In the genomic region with DNA sequence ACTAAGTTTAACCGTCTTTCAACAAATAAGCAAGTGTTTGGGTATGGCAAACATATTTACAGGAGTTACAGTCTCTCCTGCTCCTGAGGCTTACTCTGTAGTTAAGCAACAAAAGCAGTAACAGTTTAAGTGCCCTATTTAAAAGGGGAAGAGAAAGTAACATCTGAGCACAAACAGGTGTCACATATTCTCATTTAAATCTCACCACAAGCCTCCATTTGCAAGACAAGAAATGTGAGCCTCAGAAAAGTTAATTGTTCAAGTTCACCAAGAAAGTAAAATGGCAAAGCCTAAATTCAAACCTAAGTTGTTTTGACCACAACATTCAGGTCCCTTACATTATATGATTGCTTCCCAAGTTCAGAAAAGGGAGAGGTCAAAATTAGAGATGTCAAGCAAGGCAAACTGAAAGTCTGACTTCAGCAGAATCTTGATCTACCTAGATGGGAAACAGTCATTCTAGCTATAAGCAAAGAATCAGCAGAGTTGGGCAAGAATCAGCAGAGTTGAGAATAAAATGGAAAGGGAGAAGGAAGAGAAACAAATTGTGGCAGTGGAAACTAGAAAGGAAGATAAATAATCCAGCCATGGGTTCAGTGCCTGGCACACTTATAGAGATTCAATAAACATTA, we compare ENCODE assay signal across 1 cellular context.
A peak's percentile ranks its signal among the peaks of the same experiment; 100 is the strongest.
TF ChIP-seq lines count a peak whose summit lies in the region.

No MANE protein-coding gene starts in this region.

TF ChIP-seq in GM12878, 131 proteins besides CTCF, POLR2A, EP300 and RAD21 (continued from another document and continues in another):
- TF ChIP-seq, protein P1, sequence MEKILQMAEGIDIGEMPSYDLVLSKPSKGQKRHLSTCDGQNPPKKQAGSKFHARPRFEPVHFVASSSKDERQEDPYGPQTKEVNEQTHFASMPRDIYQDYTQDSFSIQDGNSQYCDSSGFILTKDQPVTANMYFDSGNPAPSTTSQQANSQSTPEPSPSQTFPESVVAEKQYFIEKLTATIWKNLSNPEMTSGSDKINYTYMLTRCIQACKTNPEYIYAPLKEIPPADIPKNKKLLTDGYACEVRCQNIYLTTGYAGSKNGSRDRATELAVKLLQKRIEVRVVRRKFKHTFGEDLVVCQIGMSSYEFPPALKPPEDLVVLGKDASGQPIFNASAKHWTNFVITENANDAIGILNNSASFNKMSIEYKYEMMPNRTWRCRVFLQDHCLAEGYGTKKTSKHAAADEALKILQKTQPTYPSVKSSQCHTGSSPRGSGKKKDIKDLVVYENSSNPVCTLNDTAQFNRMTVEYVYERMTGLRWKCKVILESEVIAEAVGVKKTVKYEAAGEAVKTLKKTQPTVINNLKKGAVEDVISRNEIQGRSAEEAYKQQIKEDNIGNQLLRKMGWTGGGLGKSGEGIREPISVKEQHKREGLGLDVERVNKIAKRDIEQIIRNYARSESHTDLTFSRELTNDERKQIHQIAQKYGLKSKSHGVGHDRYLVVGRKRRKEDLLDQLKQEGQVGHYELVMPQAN (conservative IDR thresholded peaks at IDR 0.05) = peak; percentile 59; the same call in 1 of the 2 replicates
- TF ChIP-seq ASH2L (IDR thresholded peaks at IDR 0.05; ENCODE audit: borderline replicate concordance, low read depth) = no peak
- TF ChIP-seq, protein P2, sequence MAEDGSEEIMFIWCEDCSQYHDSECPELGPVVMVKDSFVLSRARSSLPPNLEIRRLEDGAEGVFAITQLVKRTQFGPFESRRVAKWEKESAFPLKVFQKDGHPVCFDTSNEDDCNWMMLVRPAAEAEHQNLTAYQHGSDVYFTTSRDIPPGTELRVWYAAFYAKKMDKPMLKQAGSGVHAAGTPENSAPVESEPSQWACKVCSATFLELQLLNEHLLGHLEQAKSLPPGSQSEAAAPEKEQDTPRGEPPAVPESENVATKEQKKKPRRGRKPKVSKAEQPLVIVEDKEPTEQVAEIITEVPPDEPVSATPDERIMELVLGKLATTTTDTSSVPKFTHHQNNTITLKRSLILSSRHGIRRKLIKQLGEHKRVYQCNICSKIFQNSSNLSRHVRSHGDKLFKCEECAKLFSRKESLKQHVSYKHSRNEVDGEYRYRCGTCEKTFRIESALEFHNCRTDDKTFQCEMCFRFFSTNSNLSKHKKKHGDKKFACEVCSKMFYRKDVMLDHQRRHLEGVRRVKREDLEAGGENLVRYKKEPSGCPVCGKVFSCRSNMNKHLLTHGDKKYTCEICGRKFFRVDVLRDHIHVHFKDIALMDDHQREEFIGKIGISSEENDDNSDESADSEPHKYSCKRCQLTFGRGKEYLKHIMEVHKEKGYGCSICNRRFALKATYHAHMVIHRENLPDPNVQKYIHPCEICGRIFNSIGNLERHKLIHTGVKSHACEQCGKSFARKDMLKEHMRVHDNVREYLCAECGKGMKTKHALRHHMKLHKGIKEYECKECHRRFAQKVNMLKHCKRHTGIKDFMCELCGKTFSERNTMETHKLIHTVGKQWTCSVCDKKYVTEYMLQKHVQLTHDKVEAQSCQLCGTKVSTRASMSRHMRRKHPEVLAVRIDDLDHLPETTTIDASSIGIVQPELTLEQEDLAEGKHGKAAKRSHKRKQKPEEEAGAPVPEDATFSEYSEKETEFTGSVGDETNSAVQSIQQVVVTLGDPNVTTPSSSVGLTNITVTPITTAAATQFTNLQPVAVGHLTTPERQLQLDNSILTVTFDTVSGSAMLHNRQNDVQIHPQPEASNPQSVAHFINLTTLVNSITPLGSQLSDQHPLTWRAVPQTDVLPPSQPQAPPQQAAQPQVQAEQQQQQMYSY (CRISPR knock-in tag; IDR thresholded peaks at IDR 0.05) = no peak
- no peak for TF ChIP-seq SREBF2 (IDR thresholded peaks at IDR 0.05; ENCODE audit: low read length)
- 0 out of 2 replicates have a peak, but pooled peaks have one; percentile 25 for TF ChIP-seq TCF7 (IDR thresholded peaks at IDR 0.05; ENCODE audit: borderline replicate concordance)
- TF ChIP-seq MXI1 (IDR thresholded peaks at IDR 0.05; ENCODE audit: low read depth, low read length) = peak; percentile 78; the same call in 1 of the 2 replicates
- no peak for TF ChIP-seq CBX3 (IDR thresholded peaks at IDR 0.05; ENCODE audit: borderline replicate concordance, low read depth)
- no peak for TF ChIP-seq RB1 (IDR thresholded peaks at IDR 0.05; ENCODE audit: borderline replicate concordance)
- peak; percentile 95 for TF ChIP-seq RUNX3 (IDR thresholded peaks at IDR 0.05; ENCODE audit: low read length)
- peak; percentile 96 for TF ChIP-seq SPI1 (IDR thresholded peaks at IDR 0.05; ENCODE audit: borderline replicate concordance, insufficient read depth, low read depth, low read length)
- TF ChIP-seq IRF4 (IDR thresholded peaks at IDR 0.05; ENCODE audit: low read depth, low read length) = peak; percentile 78
- peak; percentile 94 for TF ChIP-seq TCF12 (IDR thresholded peaks at IDR 0.05; ENCODE audit: low read depth, low read length)
- peak; percentile 93 for TF ChIP-seq DPF2 (IDR thresholded peaks at IDR 0.05)
- TF ChIP-seq BHLHE40 (IDR thresholded peaks at IDR 0.05; ENCODE audit: borderline replicate concordance in 1 of 2, low read depth in 2 of 2, low read length in 1 of 2) = peak; percentile 55 to 64; a peak in 2 of 4 replicates
- TF ChIP-seq, protein P3, sequence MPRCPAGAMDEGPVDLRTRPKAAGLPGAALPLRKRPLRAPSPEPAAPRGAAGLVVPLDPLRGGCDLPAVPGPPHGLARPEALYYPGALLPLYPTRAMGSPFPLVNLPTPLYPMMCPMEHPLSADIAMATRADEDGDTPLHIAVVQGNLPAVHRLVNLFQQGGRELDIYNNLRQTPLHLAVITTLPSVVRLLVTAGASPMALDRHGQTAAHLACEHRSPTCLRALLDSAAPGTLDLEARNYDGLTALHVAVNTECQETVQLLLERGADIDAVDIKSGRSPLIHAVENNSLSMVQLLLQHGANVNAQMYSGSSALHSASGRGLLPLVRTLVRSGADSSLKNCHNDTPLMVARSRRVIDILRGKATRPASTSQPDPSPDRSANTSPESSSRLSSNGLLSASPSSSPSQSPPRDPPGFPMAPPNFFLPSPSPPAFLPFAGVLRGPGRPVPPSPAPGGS (IDR thresholded peaks at IDR 0.05; ENCODE audit: borderline replicate concordance, insufficient read depth, low read depth, low read length, poor library complexity, severe bottlenecking) = no peak
- 0 out of 2 replicates have a peak, but pooled peaks have one; percentile 16 for TF ChIP-seq ESRRA (IDR thresholded peaks at IDR 0.05; ENCODE audit: low read length)
- TF ChIP-seq CBFB (IDR thresholded peaks at IDR 0.05; ENCODE audit: low read depth) = peak; percentile 55
- peak; percentile 78 for TF ChIP-seq ZNF24 (IDR thresholded peaks at IDR 0.05)
- peak; percentile 84; the same call in 1 of the 2 replicates for TF ChIP-seq ZNF217 (IDR thresholded peaks at IDR 0.05)
- TF ChIP-seq FOXM1 (IDR thresholded peaks at IDR 0.05; ENCODE audit: low read depth, low read length) = peak; percentile 29; the same call in 1 of the 2 replicates
- 0 out of 2 replicates have a peak, but pooled peaks have one; percentile 20 for TF ChIP-seq RFX5 (IDR thresholded peaks at IDR 0.05; ENCODE audit: low read depth, low read length)
- TF ChIP-seq CBX5 (IDR thresholded peaks at IDR 0.05; ENCODE audit: low read depth) = 0 out of 2 replicates have a peak, but pooled peaks have one; percentile 47
- TF ChIP-seq BRCA1 (IDR thresholded peaks at IDR 0.05; ENCODE audit: low read depth, low read length) = no peak
- TF ChIP-seq EGR1 (IDR thresholded peaks at IDR 0.05; ENCODE audit: borderline replicate concordance in 1 of 2, low read depth in 2 of 2, low read length in 2 of 2) = no peak
- TF ChIP-seq NR2F1 (conservative IDR thresholded peaks at IDR 0.05) = peak; percentile 29; the same call in 1 of the 2 replicates
- TF ChIP-seq, protein P4, sequence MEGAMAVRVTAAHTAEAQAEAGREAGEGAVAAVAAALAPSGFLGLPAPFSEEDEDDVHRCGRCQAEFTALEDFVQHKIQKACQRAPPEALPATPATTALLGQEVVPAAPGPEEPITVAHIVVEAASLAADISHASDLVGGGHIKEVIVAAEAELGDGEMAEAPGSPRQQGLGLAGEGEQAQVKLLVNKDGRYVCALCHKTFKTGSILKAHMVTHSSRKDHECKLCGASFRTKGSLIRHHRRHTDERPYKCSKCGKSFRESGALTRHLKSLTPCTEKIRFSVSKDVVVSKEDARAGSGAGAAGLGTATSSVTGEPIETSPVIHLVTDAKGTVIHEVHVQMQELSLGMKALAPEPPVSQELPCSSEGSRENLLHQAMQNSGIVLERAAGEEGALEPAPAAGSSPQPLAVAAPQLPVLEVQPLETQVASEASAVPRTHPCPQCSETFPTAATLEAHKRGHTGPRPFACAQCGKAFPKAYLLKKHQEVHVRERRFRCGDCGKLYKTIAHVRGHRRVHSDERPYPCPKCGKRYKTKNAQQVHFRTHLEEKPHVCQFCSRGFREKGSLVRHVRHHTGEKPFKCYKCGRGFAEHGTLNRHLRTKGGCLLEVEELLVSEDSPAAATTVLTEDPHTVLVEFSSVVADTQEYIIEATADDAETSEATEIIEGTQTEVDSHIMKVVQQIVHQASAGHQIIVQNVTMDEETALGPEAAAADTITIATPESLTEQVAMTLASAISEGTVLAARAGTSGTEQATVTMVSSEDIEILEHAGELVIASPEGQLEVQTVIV (IDR thresholded peaks at IDR 0.05; ENCODE audit: borderline replicate concordance, partially characterized antibody) = no peak
- TF ChIP-seq, protein P5, sequence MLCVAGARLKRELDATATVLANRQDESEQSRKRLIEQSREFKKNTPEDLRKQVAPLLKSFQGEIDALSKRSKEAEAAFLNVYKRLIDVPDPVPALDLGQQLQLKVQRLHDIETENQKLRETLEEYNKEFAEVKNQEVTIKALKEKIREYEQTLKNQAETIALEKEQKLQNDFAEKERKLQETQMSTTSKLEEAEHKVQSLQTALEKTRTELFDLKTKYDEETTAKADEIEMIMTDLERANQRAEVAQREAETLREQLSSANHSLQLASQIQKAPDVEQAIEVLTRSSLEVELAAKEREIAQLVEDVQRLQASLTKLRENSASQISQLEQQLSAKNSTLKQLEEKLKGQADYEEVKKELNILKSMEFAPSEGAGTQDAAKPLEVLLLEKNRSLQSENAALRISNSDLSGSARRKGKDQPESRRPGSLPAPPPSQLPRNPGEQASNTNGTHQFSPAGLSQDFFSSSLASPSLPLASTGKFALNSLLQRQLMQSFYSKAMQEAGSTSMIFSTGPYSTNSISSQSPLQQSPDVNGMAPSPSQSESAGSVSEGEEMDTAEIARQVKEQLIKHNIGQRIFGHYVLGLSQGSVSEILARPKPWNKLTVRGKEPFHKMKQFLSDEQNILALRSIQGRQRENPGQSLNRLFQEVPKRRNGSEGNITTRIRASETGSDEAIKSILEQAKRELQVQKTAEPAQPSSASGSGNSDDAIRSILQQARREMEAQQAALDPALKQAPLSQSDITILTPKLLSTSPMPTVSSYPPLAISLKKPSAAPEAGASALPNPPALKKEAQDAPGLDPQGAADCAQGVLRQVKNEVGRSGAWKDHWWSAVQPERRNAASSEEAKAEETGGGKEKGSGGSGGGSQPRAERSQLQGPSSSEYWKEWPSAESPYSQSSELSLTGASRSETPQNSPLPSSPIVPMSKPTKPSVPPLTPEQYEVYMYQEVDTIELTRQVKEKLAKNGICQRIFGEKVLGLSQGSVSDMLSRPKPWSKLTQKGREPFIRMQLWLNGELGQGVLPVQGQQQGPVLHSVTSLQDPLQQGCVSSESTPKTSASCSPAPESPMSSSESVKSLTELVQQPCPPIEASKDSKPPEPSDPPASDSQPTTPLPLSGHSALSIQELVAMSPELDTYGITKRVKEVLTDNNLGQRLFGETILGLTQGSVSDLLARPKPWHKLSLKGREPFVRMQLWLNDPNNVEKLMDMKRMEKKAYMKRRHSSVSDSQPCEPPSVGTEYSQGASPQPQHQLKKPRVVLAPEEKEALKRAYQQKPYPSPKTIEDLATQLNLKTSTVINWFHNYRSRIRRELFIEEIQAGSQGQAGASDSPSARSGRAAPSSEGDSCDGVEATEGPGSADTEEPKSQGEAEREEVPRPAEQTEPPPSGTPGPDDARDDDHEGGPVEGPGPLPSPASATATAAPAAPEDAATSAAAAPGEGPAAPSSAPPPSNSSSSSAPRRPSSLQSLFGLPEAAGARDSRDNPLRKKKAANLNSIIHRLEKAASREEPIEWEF (IDR thresholded peaks at IDR 0.05; ENCODE audit: insufficient replicate concordance, low read depth, low read length) = no peak
- no peak for TF ChIP-seq HDAC2 (IDR thresholded peaks at IDR 0.05)
- TF ChIP-seq STAT3 (IDR thresholded peaks at IDR 0.05; ENCODE audit: low read depth, low read length) = peak; percentile 75; the same call in 1 of the 2 replicates
- peak; percentile 64 for TF ChIP-seq NBN (IDR thresholded peaks at IDR 0.05)
- TF ChIP-seq, protein P6, sequence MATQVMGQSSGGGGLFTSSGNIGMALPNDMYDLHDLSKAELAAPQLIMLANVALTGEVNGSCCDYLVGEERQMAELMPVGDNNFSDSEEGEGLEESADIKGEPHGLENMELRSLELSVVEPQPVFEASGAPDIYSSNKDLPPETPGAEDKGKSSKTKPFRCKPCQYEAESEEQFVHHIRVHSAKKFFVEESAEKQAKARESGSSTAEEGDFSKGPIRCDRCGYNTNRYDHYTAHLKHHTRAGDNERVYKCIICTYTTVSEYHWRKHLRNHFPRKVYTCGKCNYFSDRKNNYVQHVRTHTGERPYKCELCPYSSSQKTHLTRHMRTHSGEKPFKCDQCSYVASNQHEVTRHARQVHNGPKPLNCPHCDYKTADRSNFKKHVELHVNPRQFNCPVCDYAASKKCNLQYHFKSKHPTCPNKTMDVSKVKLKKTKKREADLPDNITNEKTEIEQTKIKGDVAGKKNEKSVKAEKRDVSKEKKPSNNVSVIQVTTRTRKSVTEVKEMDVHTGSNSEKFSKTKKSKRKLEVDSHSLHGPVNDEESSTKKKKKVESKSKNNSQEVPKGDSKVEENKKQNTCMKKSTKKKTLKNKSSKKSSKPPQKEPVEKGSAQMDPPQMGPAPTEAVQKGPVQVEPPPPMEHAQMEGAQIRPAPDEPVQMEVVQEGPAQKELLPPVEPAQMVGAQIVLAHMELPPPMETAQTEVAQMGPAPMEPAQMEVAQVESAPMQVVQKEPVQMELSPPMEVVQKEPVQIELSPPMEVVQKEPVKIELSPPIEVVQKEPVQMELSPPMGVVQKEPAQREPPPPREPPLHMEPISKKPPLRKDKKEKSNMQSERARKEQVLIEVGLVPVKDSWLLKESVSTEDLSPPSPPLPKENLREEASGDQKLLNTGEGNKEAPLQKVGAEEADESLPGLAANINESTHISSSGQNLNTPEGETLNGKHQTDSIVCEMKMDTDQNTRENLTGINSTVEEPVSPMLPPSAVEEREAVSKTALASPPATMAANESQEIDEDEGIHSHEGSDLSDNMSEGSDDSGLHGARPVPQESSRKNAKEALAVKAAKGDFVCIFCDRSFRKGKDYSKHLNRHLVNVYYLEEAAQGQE (IDR thresholded peaks at IDR 0.05; ENCODE audit: low read depth, low read length) = no peak
- TF ChIP-seq, protein P7, sequence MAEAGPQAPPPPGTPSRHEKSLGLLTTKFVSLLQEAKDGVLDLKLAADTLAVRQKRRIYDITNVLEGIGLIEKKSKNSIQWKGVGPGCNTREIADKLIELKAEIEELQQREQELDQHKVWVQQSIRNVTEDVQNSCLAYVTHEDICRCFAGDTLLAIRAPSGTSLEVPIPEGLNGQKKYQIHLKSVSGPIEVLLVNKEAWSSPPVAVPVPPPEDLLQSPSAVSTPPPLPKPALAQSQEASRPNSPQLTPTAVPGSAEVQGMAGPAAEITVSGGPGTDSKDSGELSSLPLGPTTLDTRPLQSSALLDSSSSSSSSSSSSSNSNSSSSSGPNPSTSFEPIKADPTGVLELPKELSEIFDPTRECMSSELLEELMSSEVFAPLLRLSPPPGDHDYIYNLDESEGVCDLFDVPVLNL (IDR thresholded peaks at IDR 0.05; ENCODE audit: low read depth, low read length) = peak; percentile 12; the same call in 1 of the 2 replicates
